24 cellular contexts compared by ENCODE assay signal in the genomic region with DNA sequence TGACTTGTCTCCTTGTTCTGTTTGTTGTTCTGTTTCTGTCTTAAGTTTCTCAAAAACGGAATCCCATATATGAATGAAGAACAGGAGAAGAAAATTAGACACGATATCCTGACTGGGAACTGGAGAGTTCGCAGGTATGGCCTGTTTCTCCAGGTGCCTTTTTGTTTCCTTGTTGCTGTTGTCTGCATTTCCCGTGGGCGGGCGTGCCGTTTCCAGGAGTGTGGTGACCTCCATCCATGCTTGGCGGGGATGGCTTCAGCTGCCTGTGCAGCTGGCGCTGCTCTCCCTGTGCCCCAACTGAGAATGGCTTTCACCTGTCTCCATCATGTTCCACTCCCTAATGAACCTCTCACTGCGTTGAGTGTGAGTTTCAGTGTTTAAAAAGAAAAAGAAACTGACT. TPM values are rescaled to one million over a fixed set of nuclear protein-coding genes. Genes with fewer than 3 reads are reported as not detected.
"Had no signal": no experiment of that assay in that cellular context is flagged by ENCODE, and none has a peak within 500 bp of the region (broad histone marks: within the 10 kb centered on the region; RNA-seq: fewer than 3 reads in every experiment).

No MANE protein-coding gene starts in this region.

- H3K4me3 ChIP-seq: left lung, ovary, prostate gland, right atrium auricular region, thyroid gland had no signal

- H3K27ac ChIP-seq: left lung, neutrophil, ovary, prostate gland, right atrium auricular region, thyroid gland, VCaP had no signal

- H3K27me3 ChIP-seq: left lung, neutrophil, ovary, right atrium auricular region, thyroid gland had no signal

- H3K4me1 ChIP-seq: prostate gland, right atrium auricular region, thyroid gland had no signal

- DNase-seq: activated CD4-positive, alpha-beta T cell treated with anti-CD3 and anti-CD28 coated beads, Interleukin-2, amount 10 ng/mL, durations not matched to agents 7 days and 5 days; activated CD4-positive, CD25-positive, alpha-beta regulatory T cell treated with anti-CD3 and anti-CD28 coated beads, Interleukin-2, amount 50 U/mL, for 72 hours; activated CD8-positive, alpha-beta memory T cell treated with anti-CD3 and anti-CD28 coated beads, Interleukin-2, amount 10 ng/mL, durations not matched to agents 7 days and 5 days; activated CD8-positive, alpha-beta T cell treated with anti-CD3 and anti-CD28 coated beads for 36 hours; activated gamma-delta T cell treated with Interleukin-2 at 50 U/mL for 16 hours; activated T-cell treated with anti-CD3 and anti-CD28 coated beads for 4 hours; aorta; effector CD4-positive, alpha-beta T cell; foreskin fibroblast; immature natural killer cell; left lung; mammary epithelial cell; natural killer cell; ovary; stimulated activated CD4-positive, alpha-beta T cell treated with anti-CD3 and anti-CD28 coated beads, Interleukin-12 subunit alpha, Interleukin-12 subunit beta, amount 100 ng/mL, for 4 hours; stimulated activated CD4-positive, alpha-beta T cell treated with anti-CD3 and anti-CD28 coated beads, Interleukin-4, amount 100 ng/mL, for 4 hours; substantia nigra; thyroid gland had no signal

- H3K9me3 ChIP-seq: left lung, neutrophil, ovary, prostate gland, right atrium auricular region, thyroid gland had no signal

- ATAC-seq: activated CD8-positive, alpha-beta memory T cell treated with anti-CD3 and anti-CD28 coated beads, Interleukin-2, amount 10 ng/mL, durations not matched to agents 7 days and 5 days; activated CD8-positive, alpha-beta T cell treated with anti-CD3 and anti-CD28 coated beads for 36 hours; left lung; natural killer cell had no signal

- FAIRE-seq: endometrium had no signal

- H3K36me3 ChIP-seq: ovary, prostate gland had no signal

RNA-seq across cellular contexts. Expression of a gene that starts 4.4 kb away (rescaled TPM):
- polyA plus RNA-seq: fibroblast of lung, mammary epithelial cell had no signal
